Comparison of ENCODE assay signal across 19 cellular contexts in genomic region chr14:57712698-57713097, GRCh38.
DNase-seq lines count a peak whose midpoint lies in the region; ATAC-seq and TF ChIP-seq lines count a peak whose summit lies in the region.
"Had no signal": no experiment of that assay in that cellular context is flagged by ENCODE, and none has a peak within 500 bp of the region (broad histone marks: within the 10 kb centered on the region; RNA-seq: fewer than 3 reads in every experiment).

No MANE protein-coding gene starts in this region.

- no peak overlapping the region for H2BK5ac ChIP-seq in mesenchymal stem cell (ENCODE audit: low read depth, low read length, poor library complexity, severe bottlenecking)

- BruUV-seq in Panc1 (replicated peaks; lab: Mats Ljungman, UMichigan) = no TSS peak
- no TSS peak for BruUV-seq in Calu3 (replicated peaks; lab: Mats Ljungman, UMichigan)

- H3K4me1 ChIP-seq in Panc1 (ENCODE audit: control insufficient read depth, insufficient read depth, low read length) (no peaks in the 10 kb centered on the region; the same call in none of the 2 replicates), mesenchymal stem cell (ENCODE audit: control insufficient read depth, insufficient read depth, low read depth, low read length) (no peaks in the 10 kb centered on the region)
- H3K4me1 ChIP-seq: BLaER1, Caco-2 had no signal

- peaks cover 8% of the 10 kb centered on the region for H3K4me1 Mint-ChIP-seq in Calu3 (ENCODE audit: low read depth, unreplicated experiment)
- H3K4me1 Mint-ChIP-seq: B cell had no signal

- H3K9me3 ChIP-seq in Panc1 (ENCODE audit: control insufficient read depth, insufficient read depth, low read depth, low read length) = no peaks in the 10 kb centered on the region; the same call in 1 of the 2 replicates
- H3K9me3 ChIP-seq in mesenchymal stem cell (ENCODE audit: control insufficient read depth, low read length) = peaks cover 6% of the 10 kb centered on the region
- H3K9me3 ChIP-seq: Caco-2 had no signal

- no peaks in the 10 kb centered on the region for H3K27me3 Mint-ChIP-seq in Calu3 (ENCODE audit: unreplicated experiment)
- H3K27me3 Mint-ChIP-seq: B cell; CD4-positive, CD25-positive, alpha-beta regulatory T cell had no signal

- H3K18ac ChIP-seq in mesenchymal stem cell (ENCODE audit: low read depth in 1 of 2, low read length in 2 of 2) = no peak overlapping the region

- CTCF ChIA-PET in Panc1 (lab: Charles Lee) = no interaction called here
- CTCF ChIA-PET in Calu3 (lab: Charles Lee) = no interaction called here

- H3K4me3 ChIP-seq in Panc1 (ENCODE audit: low read depth in 2 of 2, low read length in 2 of 2) (no peak overlapping the region), mesenchymal stem cell (ENCODE audit: insufficient read depth in 1 of 2, low read depth in 1 of 2, low read length in 2 of 2) (no peak overlapping the region)
- H3K4me3 ChIP-seq: BLaER1, GM23248 had no signal

- H3K9ac ChIP-seq in mesenchymal stem cell (ENCODE audit: low read length) = peak overlapping the region; percentile 50
- H3K9ac ChIP-seq: BLaER1, GM23248 had no signal

- no peak overlapping the region for H3K27ac Mint-ChIP-seq in Calu3 (ENCODE audit: unreplicated experiment)
- H3K27ac Mint-ChIP-seq: B cell; CD4-positive, CD25-positive, alpha-beta regulatory T cell; CD8-positive, alpha-beta T cell had no signal

- DNase-seq in Panc1 (ENCODE audit: low read depth, low spot score) = no peak
- DNase-seq in mesenchymal stem cell = no peak
- no peak for DNase-seq in NCI-H1417 (lab: John Stamatoyannopoulos, UW)
- no peak for DNase-seq in Calu3
- DNase-seq: Caco-2; CD4-positive, CD25-positive, alpha-beta regulatory T cell; CD8-positive, alpha-beta T cell; DMS 273 treated with DMSO at 0.1 percent for 48 hours; DMS79; EL; GDM1; GM23248; H9 had no signal

- H3K27me3 ChIP-seq in Panc1 (ENCODE audit: control insufficient read depth, insufficient read depth, low read length) = no peaks in the 10 kb centered on the region
- no peaks in the 10 kb centered on the region for H3K27me3 ChIP-seq in mesenchymal stem cell (ENCODE audit: control insufficient read depth in 1 of 2, insufficient read depth in 1 of 2, low read length in 2 of 2)
- H3K27me3 ChIP-seq: BLaER1 had no signal

- no peak overlapping the region for H2BK12ac ChIP-seq in mesenchymal stem cell (ENCODE audit: low read length in 2 of 2)

- H2BK120ac ChIP-seq in mesenchymal stem cell (ENCODE audit: low read depth, low read length) = no peak overlapping the region

- no peak overlapping the region for H2AK5ac ChIP-seq in mesenchymal stem cell (ENCODE audit: low read length, severe bottlenecking)

- H3K27ac ChIP-seq in Panc1 (ENCODE audit: low read length) (peak overlapping the region; percentile 71; the same call in 1 of the 2 replicates), mesenchymal stem cell (ENCODE audit: low read length, poor library complexity, severe bottlenecking) (no peak overlapping the region)
- H3K27ac ChIP-seq: BLaER1, C4-2B, GM23248 had no signal

- H4K8ac ChIP-seq in mesenchymal stem cell (ENCODE audit: low read length) = no peak overlapping the region

- H3K79me1 ChIP-seq in mesenchymal stem cell (replicated peaks; ENCODE audit: low read length, poor library complexity, severe bottlenecking) = no peaks in the 10 kb centered on the region

- no peak overlapping the region for H3K23ac ChIP-seq in mesenchymal stem cell (ENCODE audit: low read length in 2 of 2)

- intact Hi-C loops in Panc1 (cut with micrococcal nuclease; ENCODE audit: unreplicated experiment) (no loop called here), Calu3 (cut with micrococcal nuclease; ENCODE audit: unreplicated experiment) (no loop called here)

- H2BK15ac ChIP-seq in mesenchymal stem cell (ENCODE audit: low read depth, poor library complexity, severe bottlenecking) = no peak overlapping the region

- ATAC-seq in GM19463 (IDR thresholded peaks at IDR 0.05; ENCODE audit: unreplicated experiment) (peak; percentile 43), Panc1 (no peak), HG03097 (IDR thresholded peaks at IDR 0.05; ENCODE audit: low FRiP score, unreplicated experiment) (no peak)
- ATAC-seq: CD8-positive, alpha-beta T cell; HCT116 had no signal

- H2AFZ ChIP-seq in mesenchymal stem cell (ENCODE audit: low read depth, low read length) = no peak overlapping the region
- H2AFZ ChIP-seq: GM23248 had no signal

- TF ChIP-seq CTCF in Panc1 (IDR thresholded peaks at IDR 0.05) (no peak), Calu3 (IDR thresholded peaks at IDR 0.05; ENCODE audit: unreplicated experiment) (no peak)

- H3K36me3 Mint-ChIP-seq in Calu3 (ENCODE audit: insufficient read depth, unreplicated experiment) = no peaks in the 10 kb centered on the region
- H3K36me3 Mint-ChIP-seq: CD4-positive, CD25-positive, alpha-beta regulatory T cell; CD8-positive, alpha-beta T cell had no signal

- no peak overlapping the region for H3K4me2 ChIP-seq in mesenchymal stem cell (ENCODE audit: low read length, poor library complexity, severe bottlenecking)
- H3K4me2 ChIP-seq: BLaER1 had no signal

- H3K4ac ChIP-seq in mesenchymal stem cell (ENCODE audit: low read depth in 1 of 2, low read length in 2 of 2) = no peak overlapping the region

- 68% methylated on average over 3 of the region's 3 CpGs for WGBS in mesenchymal stem cell

- H3K9me3 Mint-ChIP-seq in Calu3 (ENCODE audit: low read depth, unreplicated experiment) = peaks cover 5% of the 10 kb centered on the region

- no peak overlapping the region for H3K14ac ChIP-seq in mesenchymal stem cell (ENCODE audit: low read length in 2 of 2)

- POLR2A ChIA-PET in Panc1 (lab: Charles Lee) = no interaction called here

- no peak overlapping the region for H4K91ac ChIP-seq in mesenchymal stem cell (ENCODE audit: low read length)

- in situ Hi-C loops in Panc1 (cut with HindIII; ENCODE audit: low pct_unique_long_range_greater_than_20kb, low sequenced_read_pairs) = no loop called here

- H3K36me3 ChIP-seq in Panc1 (ENCODE audit: control insufficient read depth, insufficient read depth, low read length) = no peaks in the 10 kb centered on the region
- no peaks in the 10 kb centered on the region for H3K36me3 ChIP-seq in mesenchymal stem cell (ENCODE audit: control insufficient read depth in 1 of 2, insufficient read depth in 2 of 2, low read depth in 1 of 2, low read length in 2 of 2)
- H3K36me3 ChIP-seq: BLaER1 had no signal

- no peak overlapping the region for H3K4me3 Mint-ChIP-seq in Calu3 (ENCODE audit: low read depth, unreplicated experiment)
- H3K4me3 Mint-ChIP-seq: B cell; CD4-positive, CD25-positive, alpha-beta regulatory T cell; CD8-positive, alpha-beta T cell; H9 had no signal
